ENCODE assay signal across 31 cellular contexts in genomic region chr7:13067036-13067435, GRCh38.
DNase-seq lines count a peak whose midpoint lies in the region; ATAC-seq, FAIRE-seq and TF ChIP-seq lines count a peak whose summit lies in the region.
"Had no signal": no experiment of that assay in that cellular context is flagged by ENCODE, and none has a peak within 500 bp of the region (broad histone marks: within the 10 kb centered on the region; RNA-seq: fewer than 3 reads in every experiment).

No MANE protein-coding gene starts in this region.

- intact Hi-C loops in K562 (cut with micrococcal nuclease): no loop called here
- intact Hi-C loops in left colon (cut with DNase I, micrococcal nuclease): no loop called here

- H4K5ac ChIP-seq in mesendoderm (ENCODE audit: low read length): no peak overlapping the region

- no peak for TF ChIP-seq RAD21 in K562 (CRISPR knock-in tag; conservative IDR thresholded peaks at IDR 0.05 in 1 of 2, IDR thresholded peaks at IDR 0.05 in 1 of 2)

- H3K18ac ChIP-seq in mesendoderm (ENCODE audit: low read length): no peak overlapping the region

- H3K4me1 ChIP-seq in K562 (replicated peaks in 1 of 2; ENCODE audit: control insufficient read depth in 2 of 2, insufficient read depth in 2 of 2, low read length in 2 of 2) (peaks cover 2 to 4% of the 10 kb centered on the region in 2 experiments; a peak in 2 of 5 replicates), mesendoderm (ENCODE audit: control insufficient read depth, low read depth, low read length) (no peaks in the 10 kb centered on the region)
- H3K4me1 ChIP-seq: BLaER1 treated with 17β-estradiol and CSF1 and Interleukin-3, amounts not matched to agents 10 nM and 100 nM; HAP-1; psoas muscle had no signal

- no peak for TF ChIP-seq EP300 in K562 (IDR thresholded peaks at IDR 0.05; ENCODE audit: low read length)

- H2BK15ac ChIP-seq in mesendoderm (replicated peaks; ENCODE audit: low read depth): no peak overlapping the region

- H4K8ac ChIP-seq in mesendoderm (ENCODE audit: low read depth, low read length): no peak overlapping the region

- H3K9me1 ChIP-seq in K562 (ENCODE audit: control insufficient read depth, insufficient read depth, low read length): no peaks in the 10 kb centered on the region

- H3K4ac ChIP-seq in mesendoderm (ENCODE audit: low read depth, low read length): no peak overlapping the region

- CTCF ChIA-PET in K562 (lab: Yijun Ruan, JAX; ENCODE audit: low intra/inter-chr PET ratio): no interaction called here

- H3K23ac ChIP-seq in mesendoderm (ENCODE audit: low read length): no peak overlapping the region

- no peak overlapping the region for H2BK120ac ChIP-seq in mesendoderm (ENCODE audit: low read depth, low read length)

- H3K4me3 ChIP-seq in K562 (no peak overlapping the region), mesendoderm (ENCODE audit: low read length) (no peak overlapping the region)
- H3K4me3 ChIP-seq: BLaER1 treated with 17β-estradiol and CSF1 and Interleukin-3, amounts not matched to agents 10 nM and 100 nM; HAP-1; heart left ventricle; psoas muscle had no signal

- peak overlapping the region; percentile 36 for H3K4me2 ChIP-seq in K562 (ENCODE audit: insufficient read depth, low read length)
- no peak overlapping the region for H3K4me2 ChIP-seq in mesendoderm (ENCODE audit: low read length)
- H3K4me2 ChIP-seq: BLaER1 treated with 17β-estradiol and CSF1 and Interleukin-3, amounts not matched to agents 10 nM and 100 nM had no signal

- H3K27me3 ChIP-seq in K562 (ENCODE audit: control insufficient read depth in 2 of 2, insufficient read depth in 2 of 2, low read length in 2 of 2) (no peaks in the 10 kb centered on the region), mesendoderm (ENCODE audit: insufficient read depth, low read length, poor library complexity) (no peaks in the 10 kb centered on the region)
- H3K27me3 ChIP-seq: BLaER1 treated with 17β-estradiol and CSF1 and Interleukin-3, amounts not matched to agents 10 nM and 100 nM; heart left ventricle; neutrophil had no signal

- H3K79me1 ChIP-seq in mesendoderm (ENCODE audit: low read length): no peaks in the 10 kb centered on the region

- in situ Hi-C loops in K562 (cut with MboI): no loop called here

- peak overlapping the region; percentile 78 for H2AFZ ChIP-seq in K562 (ENCODE audit: low read depth, low read length)

- no peaks in the 10 kb centered on the region for H4K20me1 ChIP-seq in K562 (replicated peaks; ENCODE audit: control insufficient read depth, insufficient read depth, low read length)
- H4K20me1 ChIP-seq: BLaER1 treated with 17β-estradiol and CSF1 and Interleukin-3, amounts not matched to agents 10 nM and 100 nM had no signal

- H3K36me3 ChIP-seq in K562 (ENCODE audit: control insufficient read depth, insufficient read depth, low read length) (no peaks in the 10 kb centered on the region), mesendoderm (ENCODE audit: control insufficient read depth, insufficient read depth, low read length) (no peaks in the 10 kb centered on the region)
- H3K36me3 ChIP-seq: BLaER1 treated with 17β-estradiol and CSF1 and Interleukin-3, amounts not matched to agents 10 nM and 100 nM; HAP-1; heart left ventricle; neutrophil had no signal

- peak; percentile 40 for FAIRE-seq in K562 (lab: Jason Lieb, UNC)
- FAIRE-seq: endothelial cell of umbilical vein, GM18507, TTC549, urothelium cell line had no signal

- DNase-seq in ELF-1 (ENCODE audit: low read depth, low spot score): peak; percentile 41
- peak; percentile 47 for DNase-seq in NCI-H1092 treated with DMSO at 0.1 percent for 48 hours (lab: John Stamatoyannopoulos, UW)
- DNase-seq in K562 (ENCODE audit: extremely low read depth in 1 of 4, low spot score in 3 of 4): peak in 3 of 4 experiments; percentile 14 to 54 (median 25)
- DNase-seq in mesendoderm: peak; percentile 28
- no peak for DNase-seq in left colon
- no peak for DNase-seq in SKM-1 (lab: John Stamatoyannopoulos, UW; ENCODE audit: unreplicated experiment)
- DNase-seq: activated CD4-positive, alpha-beta T cell treated with anti-CD3 and anti-CD28 coated beads for 4 hours; activated naive CD4-positive, alpha-beta T cell treated with anti-CD3 and anti-CD28 coated beads, Interleukin-2, amount 10 ng/mL, durations not matched to agents 7 days and 5 days; activated T-cell treated with anti-CD3 and anti-CD28 coated beads, Interleukin-2, amount 50 U/mL, for 4 hours; aorta; central memory CD4-positive, alpha-beta T cell; dermis blood vessel endothelial cell; heart left ventricle; immature natural killer cell; left ventricle myocardium superior; NCI-H1105 treated with DMSO at 0.1 percent for 48 hours; NCI-H774; PC-3; psoas muscle; Right ventricle myocardium superior; stimulated activated CD4-positive, alpha-beta T cell treated with anti-CD3 and anti-CD28 coated beads, Interleukin-2, amount 100 ng/mL, for 24 hours had no signal

- H2BK5ac ChIP-seq in mesendoderm (ENCODE audit: low read length): no peak overlapping the region

- peak; percentile 94 for ATAC-seq in K562
- no peak for ATAC-seq in left colon
- ATAC-seq in HG03439 (IDR thresholded peaks at IDR 0.05; ENCODE audit: unreplicated experiment): no peak
- ATAC-seq in HG02970 (IDR thresholded peaks at IDR 0.05; ENCODE audit: low FRiP score, unreplicated experiment): no peak
- ATAC-seq: activated T-cell treated with anti-CD3 and anti-CD28 coated beads, Interleukin-2, amount 50 U/mL, for 4 hours; heart left ventricle; left ventricle myocardium superior; PC-3; psoas muscle; stimulated activated memory B cell treated with anti-CD40 and anti-IgM and Interleukin-4, amounts not matched to agents 10 μg/mL and 1 μg/mL and 100 μg/mL, for 72 hours had no signal

- TF ChIP-seq POLR2A in K562 (conservative IDR thresholded peaks at IDR 0.05): no peak

- POLR2A ChIA-PET in K562 (lab: Yijun Ruan, JAX): interaction anchor here (0.6 to 1.2 kb wide), 2 partner anchors 26 to 29 kb away, joined by 3 read pairs; no protein-coding TSS in a partner anchor

- H3K56ac ChIP-seq in mesendoderm (ENCODE audit: low read length): no peak overlapping the region

- H3K27ac ChIP-seq in K562 (ENCODE audit: extremely low read depth, low read depth, low read length) (peak overlapping the region; percentile 51; the same call in 2 of the 3 replicates), mesendoderm (ENCODE audit: low read depth, low read length) (no peak overlapping the region)
- H3K27ac ChIP-seq: BLaER1 treated with 17β-estradiol and CSF1 and Interleukin-3, amounts not matched to agents 10 nM and 100 nM; heart left ventricle; neutrophil; psoas muscle had no signal

- TF ChIP-seq CTCF in K562 (IDR thresholded peaks at IDR 0.05 in 2 of 3, conservative IDR thresholded peaks at IDR 0.05 in 1 of 3; ENCODE audit: insufficient read depth in 2 of 3, low read depth in 1 of 3, low read length in 3 of 3): no peak

- 16% methylated on average over 3 of the region's 5 CpGs for WGBS in K562 (ENCODE audit: insufficient coverage, low coverage, missing lambda C conversion rate)
- no CpG with 5 or more reads among the region's 5 CpGs for WGBS in mesendoderm (ENCODE audit: extremely low coverage, insufficient coverage, low lambda C conversion rate)

- peak overlapping the region; percentile 33 to 84; a peak in 2 of 4 replicates for H3K9ac ChIP-seq in K562 (ENCODE audit: insufficient read depth in 1 of 2, low read depth in 2 of 2, low read length in 2 of 2)
- H3K9ac ChIP-seq in mesendoderm (ENCODE audit: low read length): no peak overlapping the region
- H3K9ac ChIP-seq: BLaER1 treated with 17β-estradiol and CSF1 and Interleukin-3, amounts not matched to agents 10 nM and 100 nM had no signal

- H2AK5ac ChIP-seq in mesendoderm (ENCODE audit: low read length): no peak overlapping the region

- no peaks in the 10 kb centered on the region for H3K9me3 ChIP-seq in K562 (replicated peaks; ENCODE audit: control insufficient read depth, insufficient read depth, low read depth, low read length)
- H3K9me3 ChIP-seq: BLaER1 treated with 17β-estradiol and CSF1 and Interleukin-3, amounts not matched to agents 10 nM and 100 nM; HAP-1; heart left ventricle; neutrophil; psoas muscle had no signal

- no TSS peak for BruUV-seq in K562 (replicated peaks; lab: Mats Ljungman, UMichigan)

- no peaks in the 10 kb centered on the region for H3K79me2 ChIP-seq in K562 (ENCODE audit: control insufficient read depth, insufficient read depth, low read length)
- H3K79me2 ChIP-seq in mesendoderm (ENCODE audit: control insufficient read depth, insufficient read depth, low read length): no peaks in the 10 kb centered on the region

TF ChIP-seq in K562, 482 proteins besides CTCF, POLR2A, EP300 and RAD21 (continues in another document):
- TF ChIP-seq SMARCE1 (IDR thresholded peaks at IDR 0.05) (0 out of 2 replicates have a peak, but pooled peaks have one; percentile 11), TCF3 (CRISPR knock-in tag; IDR thresholded peaks at IDR 0.05) (peak; percentile 28; the same call in 1 of the 2 replicates), TEAD2 (tag; IDR thresholded peaks at IDR 0.05) (no peak), MXD1 (CRISPR knock-in tag; IDR thresholded peaks at IDR 0.05; ENCODE audit: borderline replicate concordance, poor library complexity, severe bottlenecking) (no peak)

Comparison
In these comparisons a context has a peak if more than half of its experiments do, and no peak if none do; other contexts are left out.
1. DNase-seq: peak in ELF-1 (single experiment), NCI-H1092 treated with DMSO at 0.1 percent for 48 hours (single experiment), K562 (3 of 4) and mesendoderm (single experiment); none in left colon (0 of 2) and SKM-1 (single experiment).